In genomic region chr17:77353684-77354419, GRCh38 we compare ENCODE assay signal across 13 cellular contexts.
DNase-seq lines count a peak whose midpoint lies in the region; ATAC-seq and TF ChIP-seq lines count a peak whose summit lies in the region.
"Had no signal": no experiment of that assay in that cellular context is flagged by ENCODE, and none has a peak within 500 bp of the region (broad histone marks: within the 10 kb centered on the region; RNA-seq: fewer than 3 reads in every experiment).

No MANE protein-coding gene starts in this region.

- ATAC-seq in GM21737 (IDR thresholded peaks at IDR 0.05; ENCODE audit: unreplicated experiment), result no peak

- H3K4me3 ChIP-seq in skin epidermis, result no peak overlapping the region
- H3K4me3 ChIP-seq in trophoblast cell (ENCODE audit: low read depth, low read length), result no peak overlapping the region

- no peaks in the 10 kb centered on the region for H3K23me2 ChIP-seq in H9 (ENCODE audit: insufficient read length, low read depth, low read length, poor library complexity, severe bottlenecking)

- H3K9me3 Mint-ChIP-seq in H9, result peaks cover 12 to 18% of the 10 kb centered on the region in 2 experiments
- H3K9me3 Mint-ChIP-seq: activated naive CD4-positive, alpha-beta T cell treated with anti-CD3 and anti-CD28 coated beads, Interleukin-2, amount 50 U/mL, for 24 hours had no signal

- peaks cover 5% of the 10 kb centered on the region; the same call in 1 of the 2 replicates for H3K27me3 Mint-ChIP-seq in H9 (ENCODE audit: low read depth)
- H3K27me3 Mint-ChIP-seq: activated naive CD4-positive, alpha-beta T cell treated with anti-CD3 and anti-CD28 coated beads, Interleukin-2, amount 50 U/mL, for 24 hours had no signal

- H4K91ac ChIP-seq in H9 (ENCODE audit: insufficient read length, low read depth, low read length) (no peak overlapping the region), trophoblast cell (ENCODE audit: low read depth, low read length) (no peak overlapping the region)

- H3K36me3 Mint-ChIP-seq in H9 (ENCODE audit: insufficient read depth in 1 of 3, low read depth in 3 of 3), result peaks cover 10 to 14% (median 11%) of the 10 kb centered on the region in 3 experiments; a peak in 6 of 7 replicates
- H3K36me3 Mint-ChIP-seq: activated naive CD4-positive, alpha-beta T cell treated with anti-CD3 and anti-CD28 coated beads, Interleukin-2, amount 50 U/mL, for 24 hours had no signal

- DNase-seq in H9 (no peak), left kidney (ENCODE audit: low read depth, low spot score) (peak; percentile 38), trophoblast cell (no peak), NCI-H1105 treated with DMSO at 0.1 percent for 48 hours (lab: John Stamatoyannopoulos, UW) (no peak), NCI-H226 (no peak)
- peak; percentile 14 to 19 for DNase-seq in activated T-cell treated with anti-CD3 and anti-CD28 coated beads, Interleukin-2, amount 50 U/mL, for 48 hours
- DNase-seq: activated CD4-positive, CD25-positive, alpha-beta regulatory T cell treated with anti-CD3 and anti-CD28 coated beads, Interleukin-2, amount 50 U/mL, for 72 hours; effector CD8-positive, alpha-beta T cell; occipital lobe; SHP77 treated with DMSO at 0.1 percent for 48 hours had no signal

- no peak overlapping the region for H4K12ac ChIP-seq in trophoblast cell (ENCODE audit: low read depth, low read length)

- no peak overlapping the region for H2BK5ac ChIP-seq in H9 (ENCODE audit: insufficient read length, low read length)
- H2BK5ac ChIP-seq in trophoblast cell (ENCODE audit: low read depth, low read length, poor library complexity), result no peak overlapping the region

- H3K27ac ChIP-seq in H9 (ENCODE audit: insufficient read length, low read depth, low read length) (no peak overlapping the region), skin epidermis (peak overlapping the region in 15 of 21 experiments; percentile 9 to 77 (median 61)), trophoblast cell (ENCODE audit: low read depth, low read length) (no peak overlapping the region)

- no peak overlapping the region for H2AK5ac ChIP-seq in H9 (ENCODE audit: insufficient read length, low read length)
- H2AK5ac ChIP-seq in trophoblast cell (ENCODE audit: low read length), result no peak overlapping the region

- H2BK15ac ChIP-seq in H9 (ENCODE audit: low read depth, low read length), result no peak overlapping the region

- H3K9me3 ChIP-seq in H9 (ENCODE audit: control insufficient read depth, low read depth, low read length) (no peaks in the 10 kb centered on the region), trophoblast cell (ENCODE audit: insufficient read depth, low read depth, low read length) (peaks cover 3% of the 10 kb centered on the region)

- no peak overlapping the region for H3T11ph ChIP-seq in H9 (ENCODE audit: low read length)

- H3K79me2 ChIP-seq in H9 (ENCODE audit: insufficient read depth, low read length) (no peaks in the 10 kb centered on the region), trophoblast cell (ENCODE audit: control insufficient read depth, insufficient read depth, low read length, poor library complexity) (no peaks in the 10 kb centered on the region)

- no peak overlapping the region for H3K4ac ChIP-seq in H9 (ENCODE audit: low read depth, low read length)
- no peak overlapping the region for H3K4ac ChIP-seq in trophoblast cell (ENCODE audit: low read depth, low read length)

- no peaks in the 10 kb centered on the region; the same call in 1 of the 2 replicates for H3K4me1 ChIP-seq in H9 (ENCODE audit: insufficient read depth, low read length)
- no peaks in the 10 kb centered on the region for H3K4me1 ChIP-seq in trophoblast cell (ENCODE audit: control insufficient read depth in 1 of 2, insufficient read depth in 2 of 2, low read length in 2 of 2)

- H4K20me1 ChIP-seq in H9 (ENCODE audit: control insufficient read depth, insufficient read depth, insufficient read length), result no peaks in the 10 kb centered on the region

- TF ChIP-seq CTCF in H9 (conservative IDR thresholded peaks at IDR 0.05), result no peak

- H3K4me2 ChIP-seq in H9 (ENCODE audit: insufficient read depth, insufficient read length, low read length) (no peak overlapping the region), trophoblast cell (ENCODE audit: low read length) (no peak overlapping the region)

- no peak overlapping the region for H4K5ac ChIP-seq in H9 (ENCODE audit: insufficient read length, low read depth, low read length)

- no peaks in the 10 kb centered on the region for H3K27me3 ChIP-seq in H9 (ENCODE audit: insufficient read depth, low read length)
- H3K27me3 ChIP-seq in trophoblast cell (ENCODE audit: insufficient read depth, low read length), result no peaks in the 10 kb centered on the region

- H3K9ac ChIP-seq in H9 (ENCODE audit: extremely low read depth, insufficient read length, low read length) (no peak overlapping the region), trophoblast cell (ENCODE audit: low read length) (no peak overlapping the region)

- H3K14ac ChIP-seq in H9 (ENCODE audit: insufficient read depth, low read length), result peak overlapping the region; percentile 41; the same call in 1 of the 2 replicates
- no peak overlapping the region for H3K14ac ChIP-seq in trophoblast cell (ENCODE audit: low read length)

- H2AFZ ChIP-seq in H9 (ENCODE audit: low read length) (no peak overlapping the region), trophoblast cell (ENCODE audit: insufficient read depth, low read length, poor library complexity) (no peak overlapping the region)

- H3K36me3 ChIP-seq in trophoblast cell (ENCODE audit: control insufficient read depth in 1 of 2, insufficient read depth in 2 of 2, low read length in 2 of 2), result no peaks in the 10 kb centered on the region

- H3K23ac ChIP-seq in H9 (ENCODE audit: insufficient read length, low read depth, low read length) (no peak overlapping the region), trophoblast cell (ENCODE audit: low read length) (no peak overlapping the region)

- 0 out of 7 replicates have a peak overlapping the region, but pooled peaks of 1 of the 3 experiments have one; percentile 39 for H3K27ac Mint-ChIP-seq in H9
- H3K27ac Mint-ChIP-seq: activated naive CD4-positive, alpha-beta T cell treated with anti-CD3 and anti-CD28 coated beads, Interleukin-2, amount 50 U/mL, for 24 hours had no signal

- H3K4me3 Mint-ChIP-seq in H9, result no peak overlapping the region
- H3K4me3 Mint-ChIP-seq: activated naive CD4-positive, alpha-beta T cell treated with anti-CD3 and anti-CD28 coated beads, Interleukin-2, amount 50 U/mL, for 24 hours had no signal

- no peak overlapping the region for H3K18ac ChIP-seq in H9 (ENCODE audit: insufficient read length, low read depth, low read length)
- H3K18ac ChIP-seq in trophoblast cell (ENCODE audit: low read length), result no peak overlapping the region

- H3K79me1 ChIP-seq in H9 (ENCODE audit: insufficient read depth, low read depth, low read length, poor library complexity, severe bottlenecking), result no peaks in the 10 kb centered on the region
- no peaks in the 10 kb centered on the region for H3K79me1 ChIP-seq in trophoblast cell (ENCODE audit: low read length)

- H4K8ac ChIP-seq in H9 (replicated peaks; ENCODE audit: insufficient read length, low read depth, low read length) (no peak overlapping the region), trophoblast cell (ENCODE audit: low read depth, low read length) (no peak overlapping the region)

- H2BK120ac ChIP-seq in H9 (ENCODE audit: low read depth, low read length, poor library complexity, severe bottlenecking) (no peak overlapping the region), trophoblast cell (ENCODE audit: insufficient read depth, low read length, poor library complexity) (no peak overlapping the region)

- H3K4me1 Mint-ChIP-seq in H9, result peaks cover 19 to 27% of the 10 kb centered on the region in 2 experiments

- no peak overlapping the region for H3K56ac ChIP-seq in H9 (ENCODE audit: insufficient read length, low read depth, low read length)

- H2BK12ac ChIP-seq in H9 (ENCODE audit: insufficient read length, low read depth, low read length) (no peak overlapping the region), trophoblast cell (ENCODE audit: low read length) (no peak overlapping the region)

- H2BK20ac ChIP-seq in H9 (ENCODE audit: low read depth, low read length, poor library complexity, severe bottlenecking), result no peak overlapping the region

- no CpG with 5 or more reads among the region's 15 CpGs for WGBS in H9 (ENCODE audit: extremely low coverage, insufficient read length, low lambda C conversion rate)
- WGBS in trophoblast cell (ENCODE audit: extremely low coverage, insufficient coverage, insufficient read length), result no CpG with 5 or more reads among the region's 15 CpGs

Comparison
In these comparisons a context has a peak if more than half of its experiments do, and no peak if none do; other contexts are left out.
1. DNase-seq: peak in activated T-cell treated with anti-CD3 and anti-CD28 coated beads, Interleukin-2, amount 50 U/mL, for 48 hours (2 of 2) and left kidney (single experiment); none in H9 (single experiment), trophoblast cell (0 of 2), NCI-H1105 treated with DMSO at 0.1 percent for 48 hours (single experiment) and NCI-H226 (single experiment).
2. H3K27ac ChIP-seq: peak in skin epidermis (15 of 21); none in H9 (single experiment) and trophoblast cell (single experiment).